In genomic region chr20:50325651-50326050, GRCh38 we compare ENCODE assay signal across 28 cellular contexts.
"Had no signal": no experiment of that assay in that cellular context is flagged by ENCODE, and none has a peak within 500 bp of the region (broad histone marks: within the 10 kb centered on the region; RNA-seq: fewer than 3 reads in every experiment).

No MANE protein-coding gene starts in this region.

- H3K27me3 ChIP-seq: brain microvascular endothelial cell, esophagus muscularis mucosa, foreskin keratinocyte, gastroesophageal sphincter had no signal

- H3K4me3 ChIP-seq: coronary artery, dorsolateral prefrontal cortex, esophagus muscularis mucosa, gastroesophageal sphincter had no signal

- H3K4me1 Mint-ChIP-seq: activated naive CD4-positive, alpha-beta T cell treated with anti-CD3 and anti-CD28 coated beads, Interleukin-2, amount 10 ng/mL, durations not matched to agents 7 days and 5 days; central memory CD8-positive, alpha-beta T cell had no signal

- H3K27me3 Mint-ChIP-seq: activated CD4-positive, alpha-beta T cell treated with anti-CD3 and anti-CD28 coated beads, Interleukin-2, amount 10 ng/mL, durations not matched to agents 7 days and 5 days had no signal

- H3K36me3 Mint-ChIP-seq: activated naive CD4-positive, alpha-beta T cell treated with anti-CD3 and anti-CD28 coated beads, Interleukin-2, amount 10 ng/mL, durations not matched to agents 7 days and 5 days; activated naive CD4-positive, alpha-beta T cell treated with anti-CD3 and anti-CD28 coated beads, Interleukin-2, amount 50 U/mL, for 72 hours had no signal

- H3K4me3 Mint-ChIP-seq: activated CD4-positive, alpha-beta memory T cell treated with anti-CD3 and anti-CD28 coated beads, Interleukin-2, amount 10 ng/mL, durations not matched to agents 7 days and 5 days; activated CD4-positive, alpha-beta T cell treated with anti-CD3 and anti-CD28 coated beads, Interleukin-2, amount 10 ng/mL, durations not matched to agents 7 days and 5 days; activated naive CD4-positive, alpha-beta T cell treated with anti-CD3 and anti-CD28 coated beads, Interleukin-2, amount 10 ng/mL, durations not matched to agents 7 days and 5 days; activated naive CD8-positive, alpha-beta T cell treated with anti-CD3 and anti-CD28 coated beads, Interleukin-2, amount 10 ng/mL, durations not matched to agents 7 days and 5 days; activated T-cell treated with anti-CD3 and anti-CD28 coated beads, Interleukin-2, amount 50 U/mL, for 24 hours; activated T-cell treated with anti-CD3 and anti-CD28 coated beads, Interleukin-2, amount 50 U/mL, for 72 hours; central memory CD8-positive, alpha-beta T cell; dendritic cell treated with granulocyte-macrophage colony-stimulating factor and Interleukin-4, amounts not matched to agents 40 ng/mL and 50 ng/mL, for 4 days; endodermal cell; WTC11 had no signal

- H3K36me3 ChIP-seq: brain microvascular endothelial cell, esophagus muscularis mucosa, gastroesophageal sphincter had no signal

- DNase-seq: activated CD4-positive, alpha-beta memory T cell treated with anti-CD3 and anti-CD28 coated beads, Interleukin-2, amount 10 ng/mL, durations not matched to agents 7 days and 5 days; activated CD4-positive, alpha-beta T cell treated with anti-CD3 and anti-CD28 coated beads for 1 hour; activated CD4-positive, alpha-beta T cell treated with anti-CD3 and anti-CD28 coated beads for 4 hours; activated CD4-positive, alpha-beta T cell treated with anti-CD3 and anti-CD28 coated beads, Interleukin-2, amount 10 ng/mL, durations not matched to agents 7 days and 5 days; activated CD4-positive, alpha-beta T cell treated with anti-CD3 and anti-CD28 coated beads, Interleukin-2, amount 50 U/mL, for 4 hours; activated CD8-positive, alpha-beta memory T cell treated with anti-CD3 and anti-CD28 coated beads, Interleukin-2, amount 50 U/mL, for 48 hours; activated gamma-delta T cell; activated naive CD4-positive, alpha-beta T cell; activated naive CD4-positive, alpha-beta T cell treated with anti-CD3 and anti-CD28 coated beads, Interleukin-2, amount 10 ng/mL, durations not matched to agents 7 days and 5 days; activated T-cell treated with anti-CD3 and anti-CD28 coated beads for 4 hours; activated T-cell treated with anti-CD3 and anti-CD28 coated beads, Interleukin-2, amount 50 U/mL, for 24 hours; activated T-cell treated with anti-CD3 and anti-CD28 coated beads, Interleukin-2, amount 50 U/mL, for 72 hours; anterior cingulate cortex; brain microvascular endothelial cell; effector memory CD4-positive, alpha-beta T cell; endodermal cell; foreskin keratinocyte; T-helper 2 cell had no signal

- H3K9me3 ChIP-seq: esophagus muscularis mucosa, gastroesophageal sphincter had no signal

- H3K9me3 Mint-ChIP-seq: activated naive CD4-positive, alpha-beta T cell treated with anti-CD3 and anti-CD28 coated beads, Interleukin-2, amount 10 ng/mL, durations not matched to agents 7 days and 5 days; central memory CD8-positive, alpha-beta T cell had no signal

- H3K27ac Mint-ChIP-seq: activated CD4-positive, alpha-beta memory T cell treated with anti-CD3 and anti-CD28 coated beads, Interleukin-2, amount 10 ng/mL, durations not matched to agents 7 days and 5 days; activated CD4-positive, alpha-beta T cell treated with anti-CD3 and anti-CD28 coated beads, Interleukin-2, amount 10 ng/mL, durations not matched to agents 7 days and 5 days; activated naive CD4-positive, alpha-beta T cell treated with anti-CD3 and anti-CD28 coated beads, Interleukin-2, amount 10 ng/mL, durations not matched to agents 7 days and 5 days; activated naive CD4-positive, alpha-beta T cell treated with anti-CD3 and anti-CD28 coated beads, Interleukin-2, amount 50 U/mL, for 72 hours; activated naive CD8-positive, alpha-beta T cell treated with anti-CD3 and anti-CD28 coated beads, Interleukin-2, amount 10 ng/mL, durations not matched to agents 7 days and 5 days; activated T-cell treated with anti-CD3 and anti-CD28 coated beads, Interleukin-2, amount 50 U/mL, for 24 hours; activated T-cell treated with anti-CD3 and anti-CD28 coated beads, Interleukin-2, amount 50 U/mL, for 72 hours; dendritic cell treated with granulocyte-macrophage colony-stimulating factor and Interleukin-4, amounts not matched to agents 40 ng/mL and 50 ng/mL, for 4 days; endodermal cell; WTC11 had no signal

- H3K27ac ChIP-seq: brain microvascular endothelial cell, coronary artery, esophagus muscularis mucosa, foreskin keratinocyte, gastroesophageal sphincter, VCaP had no signal
